ENCODE assay signal across 7 cellular contexts in the genomic region with DNA sequence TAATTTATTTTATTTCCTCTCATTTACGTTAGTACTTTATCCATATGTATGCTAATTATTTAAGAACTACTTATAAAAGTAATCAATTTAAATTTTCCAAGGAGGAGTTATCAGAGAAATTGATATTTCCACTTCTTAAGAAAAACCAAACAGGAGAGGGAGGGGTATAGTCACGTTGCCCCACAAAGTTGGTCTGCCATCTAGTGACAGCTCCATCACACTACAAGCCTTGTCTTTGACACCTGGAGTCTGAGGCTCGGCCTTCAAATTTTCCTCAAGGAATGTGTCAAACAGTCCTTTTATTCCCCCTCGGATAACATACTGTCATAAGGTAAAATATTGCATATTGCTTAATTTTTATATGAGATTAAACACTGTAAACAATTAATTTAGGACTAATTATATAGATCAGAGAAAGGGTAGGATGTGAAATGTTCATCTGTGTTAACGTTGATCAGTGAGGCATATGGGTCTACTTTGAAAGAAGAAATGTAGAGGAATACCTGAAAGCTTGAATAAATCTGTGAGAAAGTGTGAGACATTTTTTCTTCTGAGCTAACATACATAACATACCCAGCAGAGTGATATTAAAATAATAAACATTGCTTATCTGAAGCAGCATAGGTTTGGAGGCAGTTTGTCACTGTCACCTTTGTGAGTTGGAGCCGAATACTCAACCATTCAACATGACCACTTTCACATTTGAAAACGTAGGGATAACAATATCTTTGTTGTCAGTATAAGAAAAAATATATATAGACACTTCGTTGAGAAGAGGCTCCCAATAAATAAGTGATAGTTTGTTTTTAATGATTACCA.
DNase-seq lines count a peak whose midpoint lies in the region; ATAC-seq, FAIRE-seq and TF ChIP-seq lines count a peak whose summit lies in the region.

No MANE protein-coding gene starts in this region.

- no peak for TF ChIP-seq POLR2A in adrenal gland (IDR thresholded peaks at IDR 0.05)

- 34 to 42% (median 37%) methylated on average over 8 of the region's 8 CpGs for WGBS in adrenal gland, 4 donors

- H3K9ac ChIP-seq in kidney (ENCODE audit: low read length in 2 of 2), result no peak overlapping the region

- H3K27ac ChIP-seq in adrenal gland, result no peak overlapping the region
- no peak overlapping the region for H3K27ac ChIP-seq in kidney (ENCODE audit: low read depth in 2 of 2, low read length in 2 of 2)

- H3K4me1 ChIP-seq in adrenal gland (replicated peaks in 1 of 2) (no peaks in the 10 kb centered on the region), kidney (ENCODE audit: control insufficient read depth in 1 of 2, insufficient read depth in 1 of 2, low read depth in 1 of 2, low read length in 2 of 2) (no peaks in the 10 kb centered on the region)

- H3K4me3 ChIP-seq in adrenal gland (no peak overlapping the region), kidney (ENCODE audit: low read length in 2 of 2) (no peak overlapping the region)

- H3K27me3 ChIP-seq in adrenal gland, result no peaks in the 10 kb centered on the region

- peak; percentile 93 for ATAC-seq in GM18508 (IDR thresholded peaks at IDR 0.05; ENCODE audit: insufficient read depth, unreplicated experiment)
- peak; percentile 93 for ATAC-seq in HG02870 (IDR thresholded peaks at IDR 0.05; ENCODE audit: unreplicated experiment)

- TF ChIP-seq CTCF in adrenal gland (IDR thresholded peaks at IDR 0.05), result peak in 5 of 6 experiments; percentile 24 to 65 (median 57)
- TF ChIP-seq CTCF in kidney (IDR thresholded peaks at IDR 0.05; ENCODE audit: borderline replicate concordance, extremely low read depth, insufficient read depth), result peak; percentile 42

- DNase-seq in DMS114 treated with DMSO at 0.1 percent for 48 hours (lab: John Stamatoyannopoulos, UW; ENCODE audit: unreplicated experiment), result peak; percentile 24
- DNase-seq in NCI-H1092 treated with DMSO at 0.1 percent for 48 hours (lab: John Stamatoyannopoulos, UW), result peak; percentile 20
- peak; percentile 17 to 57 (median 33) for DNase-seq in adrenal gland
- no peak for DNase-seq in kidney
- DNase-seq in NCI-H128 (lab: John Stamatoyannopoulos, UW; ENCODE audit: unreplicated experiment), result no peak

- intact Hi-C loops in adrenal gland (cut with DNase I), result loop anchor here in 1 of 2 donors (5.0 kb wide), 1 partner anchor 347 kb away; no protein-coding TSS in a partner anchor
- intact Hi-C loops in kidney (cut with DNase I), result no loop called here

- H3K36me3 ChIP-seq in adrenal gland (replicated peaks in 1 of 2) (no peaks in the 10 kb centered on the region), kidney (ENCODE audit: control insufficient read depth in 1 of 2, insufficient read depth in 2 of 2, low read length in 2 of 2) (no peaks in the 10 kb centered on the region)

- FAIRE-seq in kidney (lab: Jason Lieb, UNC), result no peak

- H3K9me3 ChIP-seq in adrenal gland (replicated peaks in 1 of 3), result no peaks in the 10 kb centered on the region
- no peaks in the 10 kb centered on the region for H3K9me3 ChIP-seq in kidney (ENCODE audit: control insufficient read depth in 1 of 2, low read length in 2 of 2)

Comparison
In these comparisons a context has a peak if more than half of its experiments do, and no peak if none do; other contexts are left out.
1. DNase-seq: peak in DMS114 treated with DMSO at 0.1 percent for 48 hours (single experiment), NCI-H1092 treated with DMSO at 0.1 percent for 48 hours (single experiment) and adrenal gland (7 of 7); none in kidney (single experiment) and NCI-H128 (single experiment).